10 cellular contexts compared by ENCODE assay signal in the genomic region with DNA sequence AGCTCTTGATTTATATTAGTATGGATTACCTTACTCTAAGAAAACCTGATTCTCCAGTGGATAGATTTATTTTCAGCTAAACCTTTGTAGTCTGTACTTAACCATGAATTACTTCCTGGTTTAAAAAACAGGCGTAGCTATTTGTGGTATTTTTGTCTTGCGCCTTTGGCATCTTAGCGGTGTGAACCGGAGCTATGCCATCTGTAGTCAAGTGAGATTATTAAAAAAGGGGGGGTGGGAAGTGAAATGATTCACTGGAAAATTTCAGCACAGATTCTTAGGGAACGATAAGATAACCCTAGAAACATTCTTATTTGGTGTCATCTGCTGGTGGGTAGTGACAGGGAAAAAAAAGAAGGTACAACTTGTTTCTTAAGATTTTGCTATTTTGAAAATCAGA. TPM values are rescaled to one million over a fixed set of nuclear protein-coding genes. Genes with fewer than 3 reads are reported as not detected.
DNase-seq lines count a peak whose midpoint lies in the region; ATAC-seq and TF ChIP-seq lines count a peak whose summit lies in the region.
"Had no signal": no experiment of that assay in that cellular context is flagged by ENCODE, and none has a peak within 500 bp of the region (broad histone marks: within the 10 kb centered on the region; RNA-seq: fewer than 3 reads in every experiment).

No MANE protein-coding gene starts in this region.

- H3K4me3 Mint-ChIP-seq in activated CD4-positive, alpha-beta T cell treated with anti-CD3 and anti-CD28 coated beads for 36 hours: peak overlapping the region; percentile 68
- H3K4me3 Mint-ChIP-seq in activated B cell treated with CpG ODN at 0.5 μM for 24 hours: no peak overlapping the region

- peaks cover 34% of the 10 kb centered on the region for H3K36me3 Mint-ChIP-seq in activated CD4-positive, alpha-beta T cell treated with anti-CD3 and anti-CD28 coated beads for 36 hours (ENCODE audit: low read depth)
- peaks cover 56% of the 10 kb centered on the region for H3K36me3 Mint-ChIP-seq in activated B cell treated with CpG ODN at 0.5 μM for 24 hours (ENCODE audit: low read depth)

- H3K27ac Mint-ChIP-seq in activated CD4-positive, alpha-beta T cell treated with anti-CD3 and anti-CD28 coated beads for 36 hours: peak overlapping the region; percentile 97
- peak overlapping the region; percentile 36 for H3K27ac Mint-ChIP-seq in activated B cell treated with CpG ODN at 0.5 μM for 24 hours

- H3K4me3 ChIP-seq in fibroblast of mammary gland (ENCODE audit: control insufficient read depth, low read depth, low read length) (no peak overlapping the region), retinal pigment epithelial cell (ENCODE audit: low read length) (no peak overlapping the region)
- H3K4me3 ChIP-seq: suprapubic skin had no signal

- TF ChIP-seq CTCF in activated B cell treated with CpG ODN at 0.5 μM for 24 hours (IDR thresholded peaks at IDR 0.05): no peak
- TF ChIP-seq CTCF in fibroblast of mammary gland (conservative IDR thresholded peaks at IDR 0.05; ENCODE audit: control insufficient read depth, insufficient read depth, low read depth, low read length): no peak
- TF ChIP-seq CTCF in retinal pigment epithelial cell (conservative IDR thresholded peaks at IDR 0.05; ENCODE audit: low read depth, low read length): peak; percentile 17

- ATAC-seq in activated CD4-positive, alpha-beta T cell treated with anti-CD3 and anti-CD28 coated beads for 36 hours: peak; percentile 17
- ATAC-seq in activated B cell treated with CpG ODN at 0.5 μM for 24 hours (ENCODE audit: low read depth): no peak
- ATAC-seq in HG03097 (IDR thresholded peaks at IDR 0.05; ENCODE audit: low FRiP score, unreplicated experiment): no peak

- H3K27me3 Mint-ChIP-seq in activated CD4-positive, alpha-beta T cell treated with anti-CD3 and anti-CD28 coated beads for 36 hours: no peaks in the 10 kb centered on the region
- no peaks in the 10 kb centered on the region for H3K27me3 Mint-ChIP-seq in activated B cell treated with CpG ODN at 0.5 μM for 24 hours

- intact Hi-C loops in activated CD4-positive, alpha-beta T cell treated with anti-CD3 and anti-CD28 coated beads for 36 hours (cut with DNase I, micrococcal nuclease): loop anchor here (1.0 kb wide), 1 partner anchor 9 kb away; no protein-coding TSS in a partner anchor
- intact Hi-C loops in activated B cell treated with CpG ODN at 0.5 μM for 24 hours (cut with micrococcal nuclease): no loop called here

- no peaks in the 10 kb centered on the region for H3K9me3 Mint-ChIP-seq in activated CD4-positive, alpha-beta T cell treated with anti-CD3 and anti-CD28 coated beads for 36 hours (ENCODE audit: low read depth)
- H3K9me3 Mint-ChIP-seq in activated B cell treated with CpG ODN at 0.5 μM for 24 hours: no peaks in the 10 kb centered on the region

- H3K4me1 Mint-ChIP-seq in activated CD4-positive, alpha-beta T cell treated with anti-CD3 and anti-CD28 coated beads for 36 hours: peaks cover 89% of the 10 kb centered on the region
- peaks cover 17% of the 10 kb centered on the region for H3K4me1 Mint-ChIP-seq in activated B cell treated with CpG ODN at 0.5 μM for 24 hours

- POLR2A ChIA-PET in activated CD4-positive, alpha-beta T cell treated with anti-CD3 and anti-CD28 coated beads for 36 hours (lab: Charles Lee): interaction anchor here (0.7 to 1.6 kb wide), 5 partner anchors 9 to 1107 kb away, joined by 3 to 7 read pairs (median 4); no protein-coding TSS in a partner anchor
- POLR2A ChIA-PET in activated B cell treated with CpG ODN at 0.5 μM for 24 hours (lab: Charles Lee): no interaction called here

- CTCF ChIA-PET in activated CD4-positive, alpha-beta T cell treated with anti-CD3 and anti-CD28 coated beads for 36 hours (lab: Charles Lee): interaction anchor here (0.6 to 9.5 kb wide), 7 partner anchors 14 to 484 kb away, joined by 3 to 117 read pairs (median 5); partner anchors contain the start of gene PSMD6
- CTCF ChIA-PET in activated B cell treated with CpG ODN at 0.5 μM for 24 hours (lab: Charles Lee): interaction anchor here (1.4 to 2.2 kb wide), 4 partner anchors 14 to 44 kb away, joined by 3 to 11 read pairs (median 4); partner anchors contain the start of gene PSMD6

- no peak for DNase-seq in activated CD4-positive, alpha-beta T cell treated with anti-CD3 and anti-CD28 coated beads for 36 hours
- no peak for DNase-seq in activated CD4-positive, alpha-beta T cell treated with anti-CD3 and anti-CD28 coated beads, Interleukin-2, amount 50 U/mL, for 4 hours
- DNase-seq in activated B cell treated with CpG ODN at 0.5 μM for 24 hours (no peak), fibroblast of mammary gland (ENCODE audit: low read depth) (peak; percentile 26), retinal pigment epithelial cell (ENCODE audit: low read depth) (peak; percentile 89), NCI-H2081 treated with DMSO at 0.1 percent for 48 hours (lab: John Stamatoyannopoulos, UW) (no peak), NCI-H748 treated with DMSO at 0.1 percent for 48 hours (lab: John Stamatoyannopoulos, UW) (no peak)
- DNase-seq: Peyer's patch had no signal

RNA-seq across cellular contexts. Expression of gene PSMD6, which starts 44.2 kb away (rescaled TPM):
- 100 to 1,000 TPM; 109 to 117 TPM for total RNA-seq in activated CD4-positive, alpha-beta T cell treated with anti-CD3 and anti-CD28 coated beads for 36 hours
- total RNA-seq in activated B cell treated with CpG ODN at 0.5 μM for 24 hours: 88.9 and 91.4 TPM in 2 replicates

Comparison
In these comparisons a context has a peak if more than half of its experiments do, and no peak if none do; other contexts are left out.
1. DNase-seq: peak in fibroblast of mammary gland (single experiment) and retinal pigment epithelial cell (single experiment); none in activated CD4-positive, alpha-beta T cell treated with anti-CD3 and anti-CD28 coated beads for 36 hours (single experiment), activated CD4-positive, alpha-beta T cell treated with anti-CD3 and anti-CD28 coated beads, Interleukin-2, amount 50 U/mL, for 4 hours (0 of 2), activated B cell treated with CpG ODN at 0.5 μM for 24 hours (single experiment), NCI-H2081 treated with DMSO at 0.1 percent for 48 hours (single experiment) and NCI-H748 treated with DMSO at 0.1 percent for 48 hours (single experiment).